11 cellular contexts compared by ENCODE assay signal in genomic region chr1:199226163-199226562, GRCh38.
DNase-seq lines count a peak whose midpoint lies in the region; FAIRE-seq and TF ChIP-seq lines count a peak whose summit lies in the region.
"Had no signal": no experiment of that assay in that cellular context is flagged by ENCODE, and none has a peak within 500 bp of the region (broad histone marks: within the 10 kb centered on the region; RNA-seq: fewer than 3 reads in every experiment).

No MANE protein-coding gene starts in this region.

- POLR2A ChIA-PET in SK-N-SH (lab: Yijun Ruan, JAX), result no interaction called here

- TF ChIP-seq CTCF in SK-N-SH (IDR thresholded peaks at IDR 0.05) (no peak), right atrium auricular region (IDR thresholded peaks at IDR 0.05) (no peak)

- 8% methylated on average over 2 of the region's 2 CpGs for WGBS in SK-N-SH (ENCODE audit: low lambda C conversion rate)

- H3K4me1 ChIP-seq in SK-N-SH (ENCODE audit: control insufficient read depth in 1 of 2, insufficient read depth in 2 of 2, low read depth in 1 of 2, low read length in 1 of 2), result peaks cover 9 to 23% of the 10 kb centered on the region in 2 experiments; a peak in 3 of 4 replicates
- no peaks in the 10 kb centered on the region for H3K4me1 ChIP-seq in right atrium auricular region

- H3K9ac ChIP-seq in SK-N-SH, result peak overlapping the region; percentile 47; the same call in 1 of the 2 replicates

- no peaks in the 10 kb centered on the region for H4K20me1 ChIP-seq in SK-N-SH (ENCODE audit: insufficient read depth)

- CTCF ChIA-PET in SK-N-SH (lab: Yijun Ruan, JAX), result interaction anchor here (1.4 kb wide), 1 partner anchor 10 kb away, joined by 3 read pairs; no protein-coding TSS in a partner anchor

- no peak overlapping the region for H3K4me3 ChIP-seq in SK-N-SH (ENCODE audit: low read depth in 2 of 2, low read length in 1 of 2)
- no peak overlapping the region for H3K4me3 ChIP-seq in right atrium auricular region
- H3K4me3 ChIP-seq: coronary artery had no signal

- no peaks in the 10 kb centered on the region for H3K27me3 ChIP-seq in SK-N-SH (ENCODE audit: insufficient read depth)
- no peaks in the 10 kb centered on the region for H3K27me3 ChIP-seq in right atrium auricular region

- peak overlapping the region in 1 of 2 experiments; percentile 84; a peak in 2 of 4 replicates for H3K27ac ChIP-seq in SK-N-SH (ENCODE audit: low read depth in 2 of 2, low read length in 1 of 2)
- H3K27ac ChIP-seq in right atrium auricular region, result no peak overlapping the region
- H3K27ac ChIP-seq: coronary artery had no signal

- peak overlapping the region; percentile 72 for H2AFZ ChIP-seq in SK-N-SH (ENCODE audit: low read depth)

- no peak for TF ChIP-seq RAD21 in SK-N-SH (IDR thresholded peaks at IDR 0.05; ENCODE audit: low read length)

- TF ChIP-seq EP300 in SK-N-SH (IDR thresholded peaks at IDR 0.05; ENCODE audit: borderline replicate concordance in 1 of 2, low read depth in 1 of 2, low read length in 1 of 2), result peak in 1 of 2 experiments; percentile 62; a peak in 2 of 4 replicates

- DNase-seq in Daoy (ENCODE audit: low read depth), result peak; percentile 73
- DNase-seq in H54 (ENCODE audit: insufficient read length, low spot score), result no peak
- DNase-seq in SK-N-SH, result no peak
- peak; percentile 69 for DNase-seq in glomerular visceral epithelial cell (ENCODE audit: extremely low spot score)
- no peak for DNase-seq in GOT3 (lab: John Stamatoyannopoulos, UW)
- DNase-seq in right atrium auricular region (ENCODE audit: low spot score), result no peak
- DNase-seq in foreskin melanocyte, result no peak
- no peak for DNase-seq in NCI-H2196 (lab: John Stamatoyannopoulos, UW; ENCODE audit: unreplicated experiment)
- DNase-seq: NCI-H187, small intestine had no signal

- H3K36me3 ChIP-seq in SK-N-SH (replicated peaks in 1 of 2; ENCODE audit: control insufficient read depth in 1 of 2, insufficient read depth in 2 of 2, low read length in 1 of 2) (no peaks in the 10 kb centered on the region), right atrium auricular region (no peaks in the 10 kb centered on the region)

- H3K9me2 ChIP-seq in SK-N-SH, result no peaks in the 10 kb centered on the region

- peaks cover 4% of the 10 kb centered on the region for H3F3A ChIP-seq in SK-N-SH (replicated peaks; ENCODE audit: insufficient read depth)

- no peak for TF ChIP-seq POLR2A in H54 (IDR thresholded peaks at IDR 0.05; ENCODE audit: low read depth, low read length)

- H3K4me2 ChIP-seq in SK-N-SH, result peak overlapping the region; percentile 48

- H3K79me2 ChIP-seq in SK-N-SH (ENCODE audit: insufficient read depth), result no peaks in the 10 kb centered on the region

- FAIRE-seq in H54 (lab: Jason Lieb, UNC), result peak; percentile 90
- FAIRE-seq: small intestine had no signal

- H3K9me3 ChIP-seq in SK-N-SH (no peaks in the 10 kb centered on the region), right atrium auricular region (no peaks in the 10 kb centered on the region)

TF ChIP-seq in SK-N-SH, 30 proteins besides CTCF, POLR2A, EP300 and RAD21:
- TF ChIP-seq RXRA (IDR thresholded peaks at IDR 0.05; ENCODE audit: borderline replicate concordance, low read depth), result 0 out of 2 replicates have a peak, but pooled peaks have one; percentile 8
- no peak for TF ChIP-seq TAF1 (IDR thresholded peaks at IDR 0.05; ENCODE audit: borderline replicate concordance, low read depth, low read length)
- peak; percentile 58 for TF ChIP-seq TCF12 (IDR thresholded peaks at IDR 0.05)
- peak; percentile 67 for TF ChIP-seq PBX3 (IDR thresholded peaks at IDR 0.05)
- no peak for TF ChIP-seq MEF2A (IDR thresholded peaks at IDR 0.05; ENCODE audit: borderline replicate concordance, low read depth)
- TF ChIP-seq FOSL2 (IDR thresholded peaks at IDR 0.05; ENCODE audit: borderline replicate concordance, low read depth), result peak; percentile 50; the same call in 1 of the 2 replicates
- no peak for TF ChIP-seq MXI1 (IDR thresholded peaks at IDR 0.05; ENCODE audit: low read depth, low read length)
- TF ChIP-seq NFIC (IDR thresholded peaks at IDR 0.05; ENCODE audit: borderline replicate concordance), result 0 out of 2 replicates have a peak, but pooled peaks have one; percentile 24
- peak; percentile 53 for TF ChIP-seq JUND (IDR thresholded peaks at IDR 0.05)

Comparison
In these comparisons a context has a peak if more than half of its experiments do, and no peak if none do; other contexts are left out.
1. DNase-seq: peak in Daoy (single experiment) and glomerular visceral epithelial cell (single experiment); none in H54 (single experiment), SK-N-SH (single experiment), GOT3 (single experiment), right atrium auricular region (single experiment), foreskin melanocyte (single experiment) and NCI-H2196 (single experiment).